In genomic region chr14:50020184-50020583, GRCh38 we compare ENCODE assay signal across 27 cellular contexts.
"Had no signal": no experiment of that assay in that cellular context is flagged by ENCODE, and none has a peak within 500 bp of the region (broad histone marks: within the 10 kb centered on the region; RNA-seq: fewer than 3 reads in every experiment).

No MANE protein-coding gene starts in this region.

- H3K36me3 ChIP-seq: cardiac muscle cell, gastroesophageal sphincter, left ventricle myocardium inferior, stomach, tibial nerve had no signal

- H3K4me1 ChIP-seq: parathyroid adenoma had no signal

- DNase-seq: activated CD4-positive, alpha-beta memory T cell treated with anti-CD3 and anti-CD28 coated beads for 36 hours; activated CD4-positive, alpha-beta T cell treated with anti-CD3 and anti-CD28 coated beads, Interleukin-2, amount 10 ng/mL, durations not matched to agents 24 days and 14 days; activated CD4-positive, CD25-positive, alpha-beta regulatory T cell treated with anti-CD3 and anti-CD28 coated beads, Interleukin-2, amount 50 U/mL, for 72 hours; activated effector memory CD4-positive, alpha-beta T cell treated with Interleukin-2 at 50 U/mL for 16 hours; activated naive CD4-positive, alpha-beta T cell treated with Interleukin-2 at 50 U/mL for 16 hours; activated T-cell treated with anti-CD3 and anti-CD28 coated beads, Interleukin-2, amount 50 U/mL, for 72 hours; anterior cingulate cortex; cerebellar nuclear complex; cortex of kidney; effector memory CD8-positive, alpha-beta T cell; erythroblast; islet precursor cell; left ventricle myocardium inferior; psoas muscle; stimulated activated CD4-positive, alpha-beta T cell treated with anti-CD3 and anti-CD28 coated beads, Interleukin-1b, Interleukin-23, amount 100 ng/mL, for 48 hours; stimulated activated CD4-positive, alpha-beta T cell treated with anti-CD3 and anti-CD28 coated beads, Interleukin-4, amount 100 ng/mL, for 4 hours; stimulated activated CD8-positive, alpha-beta memory T cell treated with anti-CD3 and anti-CD28 coated beads, Interleukin-4, amount 100 ng/mL, for 48 hours; stimulated activated naive B cell treated with anti-CD40 and anti-IgM and Interleukin-4, amounts not matched to agents 10 μg/mL and 1 μg/mL and 100 μg/mL, for 72 hours; stomach had no signal

- H3K27ac Mint-ChIP-seq: stimulated activated naive B cell treated with anti-CD40 and anti-IgM and Interleukin-4, amounts not matched to agents 10 μg/mL and 1 μg/mL and 100 μg/mL, for 72 hours had no signal

- H3K4me3 Mint-ChIP-seq: activated CD4-positive, alpha-beta memory T cell treated with anti-CD3 and anti-CD28 coated beads for 36 hours; activated naive CD8-positive, alpha-beta T cell; brain; stimulated activated naive B cell treated with anti-CD40 and anti-IgM and Interleukin-4, amounts not matched to agents 10 μg/mL and 1 μg/mL and 100 μg/mL, for 72 hours had no signal

- H3K4me3 ChIP-seq: cardiac muscle cell, gastroesophageal sphincter, hepatocyte, left ventricle myocardium inferior, psoas muscle, smooth muscle cell, stomach, tibial nerve had no signal

- H3K9me3 ChIP-seq: psoas muscle had no signal

- H3K27ac ChIP-seq: cardiac muscle cell, gastroesophageal sphincter, hepatocyte, left ventricle myocardium inferior, parathyroid adenoma, psoas muscle, stomach had no signal

- H3K27me3 Mint-ChIP-seq: activated CD4-positive, alpha-beta memory T cell treated with anti-CD3 and anti-CD28 coated beads for 36 hours; activated CD4-positive, alpha-beta T cell treated with anti-CD3 and anti-CD28 coated beads, Interleukin-2, amount 10 ng/mL, durations not matched to agents 24 days and 14 days; activated naive CD8-positive, alpha-beta T cell; effector memory CD8-positive, alpha-beta T cell; stimulated activated naive B cell treated with anti-CD40 and anti-IgM and Interleukin-4, amounts not matched to agents 10 μg/mL and 1 μg/mL and 100 μg/mL, for 72 hours had no signal

- H3K36me3 Mint-ChIP-seq: brain had no signal

- ATAC-seq: activated T-cell treated with anti-CD3 and anti-CD28 coated beads, Interleukin-2, amount 50 U/mL, for 72 hours; effector memory CD8-positive, alpha-beta T cell; gastroesophageal sphincter; psoas muscle; stimulated activated naive B cell treated with anti-CD40 and anti-IgM and Interleukin-4, amounts not matched to agents 10 μg/mL and 1 μg/mL and 100 μg/mL, for 72 hours had no signal

- H3K27me3 ChIP-seq: cardiac muscle cell, gastroesophageal sphincter, hepatocyte, stomach, tibial nerve had no signal
